Comparison of ENCODE assay signal across 18 cellular contexts in the genomic region with DNA sequence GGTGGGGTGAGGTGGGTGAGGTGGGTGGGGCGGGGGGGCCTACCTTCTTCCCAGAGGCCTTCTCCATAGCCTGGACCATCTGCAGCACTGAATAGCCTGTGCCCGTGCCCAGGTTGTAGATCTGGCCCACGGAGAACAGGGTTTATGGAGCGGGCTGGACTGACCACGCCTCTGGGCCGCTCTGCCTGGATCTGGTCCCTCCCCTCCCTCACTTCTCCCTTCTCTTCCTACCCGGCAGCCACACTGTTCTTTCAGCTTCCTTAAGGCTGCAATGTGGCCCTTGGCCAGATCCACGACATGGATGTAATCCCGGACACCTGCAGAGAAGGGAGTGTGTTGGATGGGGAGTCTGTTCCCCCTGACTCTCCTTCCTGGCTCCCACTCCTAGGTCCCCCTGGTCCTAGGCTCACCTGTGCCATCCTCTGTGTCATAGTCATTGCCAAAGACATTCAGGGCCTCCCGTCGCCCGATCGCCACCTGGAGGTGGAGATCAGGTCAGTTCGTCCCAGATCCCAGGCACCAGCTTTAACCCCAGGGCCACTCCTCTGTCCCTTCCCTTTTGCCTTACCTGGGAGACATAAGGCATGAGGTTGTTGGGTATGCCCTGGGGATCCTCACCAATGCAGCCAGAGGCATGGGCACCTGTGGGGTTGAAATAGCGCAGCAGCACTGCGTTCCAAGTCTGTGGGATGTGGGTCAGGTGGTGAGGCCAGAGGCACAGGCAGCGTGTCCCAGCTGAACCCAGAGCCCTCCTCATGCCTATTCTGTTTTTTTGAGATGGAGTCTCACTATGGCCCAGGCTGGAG. TPM values are rescaled to one million over a fixed set of nuclear protein-coding genes. Genes with fewer than 3 reads are reported as not detected.
DNase-seq lines count a peak whose midpoint lies in the region; ATAC-seq, FAIRE-seq and TF ChIP-seq lines count a peak whose summit lies in the region.
"Had no signal": no experiment of that assay in that cellular context is flagged by ENCODE, and none has a peak within 500 bp of the region (broad histone marks: within the 10 kb centered on the region; RNA-seq: fewer than 3 reads in every experiment).

No MANE protein-coding gene starts in this region.

- no peak overlapping the region for H3K9ac ChIP-seq in H1 (replicated peaks in 1 of 4; ENCODE audit: extremely low read depth in 1 of 4, low read depth in 3 of 4, low read length in 3 of 4)

- no peak overlapping the region for H2BK12ac ChIP-seq in H1 (ENCODE audit: low read depth, low read length)

- no peak overlapping the region for H3K14ac ChIP-seq in H1 (ENCODE audit: insufficient read length)

- no peak overlapping the region for H4K5ac ChIP-seq in H1 (ENCODE audit: insufficient read length, low read depth, low read length)

- 89% methylated on average over 16 of the region's 17 CpGs; no CpG with 5 or more reads in 1 of the 2 experiments for WGBS in H1 (ENCODE audit: extremely low coverage in 1 of 2, insufficient coverage in 1 of 2, insufficient read length in 1 of 2, insufficient replicate concordance in 2 of 2, low coverage in 1 of 2, low lambda C conversion rate in 2 of 2, missing lambda C conversion rate in 1 of 2), 2 experiments

- no peak overlapping the region for H4K8ac ChIP-seq in H1 (ENCODE audit: extremely low read depth, insufficient read depth, low read length)

- CTCF ChIA-PET in H1 (lab: Charles Lee; ENCODE audit: partially characterized antibody): interaction anchor here (0.5 to 5.1 kb wide), 13 partner anchors 9 to 595 kb away, joined by 3 to 37 read pairs (median 3); a partner anchor contains a TSS

- H4K91ac ChIP-seq in H1 (replicated peaks; ENCODE audit: insufficient read length, low read length): no peak overlapping the region

- no peak overlapping the region for H2BK5ac ChIP-seq in H1 (ENCODE audit: low read depth, low read length)

- H3K27me3 ChIP-seq in GM06990 (replicated peaks; ENCODE audit: control insufficient read depth, insufficient read depth, low read length): no peaks in the 10 kb centered on the region
- H3K27me3 ChIP-seq in H1 (replicated peaks in 1 of 4; ENCODE audit: control insufficient read depth in 3 of 4, extremely low read depth in 1 of 4, insufficient read depth in 3 of 4, low read length in 3 of 4): no peaks in the 10 kb centered on the region; a peak in 1 of 7 replicates
- H3K27me3 ChIP-seq: testis had no signal

- H3K36me3 ChIP-seq in GM06990 (ENCODE audit: control insufficient read depth, insufficient read depth, low read length) (peaks cover 23% of the 10 kb centered on the region), H1 (ENCODE audit: control insufficient read depth in 2 of 4, insufficient read depth in 4 of 4, low read length in 3 of 4) (peaks cover 6 to 31% (median 22%) of the 10 kb centered on the region in 4 experiments; a peak in 6 of 8 replicates)

- no peak for TF ChIP-seq POLR2A in H1 (IDR thresholded peaks at IDR 0.05; ENCODE audit: control extremely low read depth in 1 of 2, low read depth in 2 of 2, low read length in 2 of 2)

- no peak overlapping the region for H3K4me2 ChIP-seq in H1 (ENCODE audit: insufficient read depth in 1 of 2, low read depth in 2 of 2, low read length in 2 of 2)

- H2AFZ ChIP-seq in H1 (ENCODE audit: low read length): no peak overlapping the region

- H2BK20ac ChIP-seq in H1 (ENCODE audit: low read length): no peak overlapping the region

- peaks cover 29% of the 10 kb centered on the region for H3K4me1 Mint-ChIP-seq in T-helper 17 cell

- no peak overlapping the region for H2BK120ac ChIP-seq in H1 (replicated peaks; ENCODE audit: low read depth, low read length)

- no peak overlapping the region for H3K27ac ChIP-seq in H1 (ENCODE audit: low read depth, low read length)
- H3K27ac ChIP-seq: testis had no signal

- H3K36me3 Mint-ChIP-seq in T-helper 17 cell (ENCODE audit: low read depth): no peaks in the 10 kb centered on the region

- H2AK5ac ChIP-seq in H1 (ENCODE audit: low read depth, low read length): no peak overlapping the region

- H3K27me3 Mint-ChIP-seq in T-helper 17 cell: no peaks in the 10 kb centered on the region
- H3K27me3 Mint-ChIP-seq: activated naive CD8-positive, alpha-beta T cell treated with anti-CD3 and anti-CD28 coated beads for 36 hours; B cell had no signal

- peaks cover 10% of the 10 kb centered on the region; the same call in 1 of the 2 replicates for H3K79me1 ChIP-seq in H1 (ENCODE audit: low read depth, low read length)

- no peak overlapping the region for H3K4me3 ChIP-seq in GM06990 (replicated peaks; ENCODE audit: low read depth, low read length)
- H3K4me3 ChIP-seq in H1 (ENCODE audit: extremely low read depth in 1 of 4, insufficient read depth in 2 of 4, low read depth in 3 of 4, low read length in 4 of 4): no peak overlapping the region
- H3K4me3 ChIP-seq: testis had no signal

- peaks cover 4 to 17% of the 10 kb centered on the region in 2 experiments; a peak in 3 of 4 replicates for H3K79me2 ChIP-seq in H1 (ENCODE audit: control insufficient read depth in 1 of 2, insufficient read depth in 2 of 2, low read length in 2 of 2)

- DNase-seq in GM06990 (ENCODE audit: extremely low read depth, insufficient read length) (no peak), T-helper 17 cell (no peak), H1 (ENCODE audit: low read depth in 1 of 2, low spot score in 2 of 2) (no peak), posterior vena cava (ENCODE audit: low spot score) (peak; percentile 60), NCI-H1105 (lab: John Stamatoyannopoulos, UW) (no peak)
- DNase-seq: activated naive CD8-positive, alpha-beta T cell treated with anti-CD3 and anti-CD28 coated beads for 36 hours; cerebellar nuclear complex; glutamatergic neuron; NCI-H1048; NCI-H524; OCI-M1; testis had no signal

- no peak overlapping the region for H3K18ac ChIP-seq in H1 (ENCODE audit: extremely low read depth, low read length)

- TF ChIP-seq CTCF in GM06990 (IDR thresholded peaks at IDR 0.05; ENCODE audit: insufficient read depth, low read length, poor library complexity, severe bottlenecking) (peak; percentile 10), H1 (IDR thresholded peaks at IDR 0.05; ENCODE audit: control extremely low read depth in 1 of 3, insufficient read depth in 1 of 3, low read depth in 1 of 3, low read length in 3 of 3) (peak in 2 of 3 experiments; percentile 43 to 48; a peak in 3 of 4 replicates)

- POLR2A ChIA-PET in H1 (lab: Charles Lee; ENCODE audit: partially characterized antibody): interaction anchor here (0.8 to 16.2 kb wide), 7 partner anchors 7 to 315 kb away, joined by 3 to 192 read pairs (median 3); a partner anchor contains a TSS

- H3K27ac Mint-ChIP-seq in T-helper 17 cell: peak overlapping the region; percentile 45
- H3K27ac Mint-ChIP-seq: activated naive CD8-positive, alpha-beta T cell treated with anti-CD3 and anti-CD28 coated beads for 36 hours; B cell had no signal

- H3K4me1 ChIP-seq in H1 (replicated peaks in 1 of 4; ENCODE audit: control insufficient read depth in 3 of 4, insufficient read depth in 4 of 4, low read length in 3 of 4): peaks cover 0 to 21% (median 16%) of the 10 kb centered on the region in 4 experiments; a peak in 6 of 7 replicates

- H4K20me1 ChIP-seq in H1 (replicated peaks in 1 of 2; ENCODE audit: control insufficient read depth in 1 of 2, insufficient read depth in 2 of 2, low read length in 2 of 2): peaks cover 7 to 11% of the 10 kb centered on the region in 2 experiments

- H2BK15ac ChIP-seq in H1 (ENCODE audit: low read length): no peak overlapping the region

- H3K4ac ChIP-seq in H1 (replicated peaks; ENCODE audit: insufficient read length, low read depth, low read length): no peak overlapping the region

- ATAC-seq in T-helper 17 cell: no peak
- ATAC-seq in HG03469 (IDR thresholded peaks at IDR 0.05; ENCODE audit: unreplicated experiment): no peak
- ATAC-seq in HG02938 (IDR thresholded peaks at IDR 0.05; ENCODE audit: unreplicated experiment): no peak
- no peak for ATAC-seq in HG03025 (IDR thresholded peaks at IDR 0.05; ENCODE audit: low FRiP score, unreplicated experiment)
- ATAC-seq: SK-N-SH treated with all-trans-retinoic acid at 6 μM for 48 hours had no signal

- H3K23ac ChIP-seq in H1 (ENCODE audit: insufficient read length): no peak overlapping the region

- FAIRE-seq in H1 (lab: Jason Lieb, UNC): no peak
- FAIRE-seq: kidney had no signal

- peaks cover 20% of the 10 kb centered on the region for H3K23me2 ChIP-seq in H1 (ENCODE audit: low read depth, low read length)

- TF ChIP-seq EP300 in H1 (IDR thresholded peaks at IDR 0.05; ENCODE audit: borderline replicate concordance in 1 of 2, low read depth in 2 of 2, low read length in 2 of 2): no peak

- H3K9me3 ChIP-seq in T-helper 17 cell (ENCODE audit: control insufficient read depth, low read length, poor library complexity, severe bottlenecking) (no peaks in the 10 kb centered on the region), H1 (ENCODE audit: insufficient read depth in 2 of 2, low read depth in 1 of 2, low read length in 1 of 2) (no peaks in the 10 kb centered on the region)
- H3K9me3 ChIP-seq: testis had no signal

- peak in 1 of 2 experiments; percentile 38; a peak in 3 of 4 replicates for TF ChIP-seq RAD21 in H1 (IDR thresholded peaks at IDR 0.05 in 1 of 2, conservative IDR thresholded peaks at IDR 0.05 in 1 of 2; ENCODE audit: low read depth in 2 of 2, low read length in 2 of 2)

- intact Hi-C loops in posterior vena cava (cut with DNase I): no loop called here

- no peak overlapping the region for H3K56ac ChIP-seq in H1 (replicated peaks; ENCODE audit: insufficient read length, low read depth, low read length)

- no peak overlapping the region for H3K4me3 Mint-ChIP-seq in T-helper 17 cell
- H3K4me3 Mint-ChIP-seq: activated naive CD8-positive, alpha-beta T cell treated with anti-CD3 and anti-CD28 coated beads for 36 hours; B cell had no signal

RNA-seq across cellular contexts. Expression of a gene that starts 3.9 kb away (rescaled TPM):
- 1 to 10 TPM; 9.1 to 9.5 TPM for total RNA-seq in T-helper 17 cell
- total RNA-seq in H1 (2021; fragmentation: NEBNext Ultra II Directional; extraction: Animal tissue kit (Norgen Biotek cat#: 25700)): 26.0 and 29.9 TPM in 2 replicates
- 33.9 and 36.1 TPM in 2 replicates for polyA plus RNA-seq in H1 (2011; rRNA removed)
- 44.1 TPM for polyA plus RNA-seq in H1 (2011; cell fraction: cytosol; rRNA removed)
- polyA plus RNA-seq in H1 (2011; cell fraction: nucleus; rRNA removed): 49.2 TPM
- 19.7 to 30.9 TPM (median 30.0 TPM) in 4 replicates for polyA plus RNA-seq in H1 (2012, experiment 1 of 2)
- polyA plus RNA-seq in H1 (2012, experiment 2 of 2): 31.2 TPM
- 34.2 TPM for polyA plus RNA-seq in H1 (2013, experiment 1 of 2)
- 33.2 TPM for polyA plus RNA-seq in H1 (2013, experiment 2 of 2)
- 12.4 and 16.0 TPM in 2 replicates for polyA minus RNA-seq in H1 (2011; rRNA and poly(A)+ RNA removed)
- 6.8 TPM for polyA minus RNA-seq in H1 (2011; cell fraction: cytosol; rRNA and poly(A)+ RNA removed)
- 15.4 TPM for polyA minus RNA-seq in H1 (2011; cell fraction: nucleus; rRNA and poly(A)+ RNA removed)
- 10 to 100 TPM; 15.2 to 18.4 TPM for total RNA-seq in posterior vena cava

RNA-seq across cellular contexts. Expression of a gene that starts 5.7 kb away (rescaled TPM):
- total RNA-seq in T-helper 17 cell: 10 to 100 TPM; 52.1 to 57.1 TPM
- 138 and 152 TPM in 2 replicates for total RNA-seq in H1 (2021; fragmentation: NEBNext Ultra II Directional; extraction: Animal tissue kit (Norgen Biotek cat#: 25700))
- polyA plus RNA-seq in H1 (2011; rRNA removed): 211 and 231 TPM in 2 replicates
- polyA plus RNA-seq in H1 (2011; cell fraction: cytosol; rRNA removed): 199 TPM
- 248 TPM for polyA plus RNA-seq in H1 (2011; cell fraction: nucleus; rRNA removed)
- polyA plus RNA-seq in H1 (2012, experiment 1 of 2): 137 to 167 TPM (median 164 TPM) in 4 replicates
- polyA plus RNA-seq in H1 (2012, experiment 2 of 2): 182 TPM
- polyA plus RNA-seq in H1 (2013, experiment 1 of 2): 108 TPM
- polyA plus RNA-seq in H1 (2013, experiment 2 of 2): 112 TPM
- polyA minus RNA-seq in H1 (2011; rRNA and poly(A)+ RNA removed): 85.0 and 94.2 TPM in 2 replicates
- 102 TPM for polyA minus RNA-seq in H1 (2011; cell fraction: cytosol; rRNA and poly(A)+ RNA removed)
- polyA minus RNA-seq in H1 (2011; cell fraction: nucleus; rRNA and poly(A)+ RNA removed): 48.5 TPM
- 10 to 100 TPM; 21.1 to 21.8 TPM for total RNA-seq in posterior vena cava

RNA-seq across cellular contexts. Expression of a gene that starts 18.5 kb away (rescaled TPM):
- total RNA-seq in T-helper 17 cell: 10 to 100 TPM; 67.8 to 80.6 TPM
- 65.0 and 68.8 TPM in 2 replicates for total RNA-seq in H1 (2021; fragmentation: NEBNext Ultra II Directional; extraction: Animal tissue kit (Norgen Biotek cat#: 25700))
- 50.4 and 67.4 TPM in 2 replicates for polyA plus RNA-seq in H1 (2011; rRNA removed)
- 74.7 TPM for polyA plus RNA-seq in H1 (2011; cell fraction: cytosol; rRNA removed)
- 24.3 TPM for polyA plus RNA-seq in H1 (2011; cell fraction: nucleus; rRNA removed)
- 58.6 to 81.9 TPM (median 63.5 TPM) in 4 replicates for polyA plus RNA-seq in H1 (2012, experiment 1 of 2)
- 36.7 TPM for polyA plus RNA-seq in H1 (2012, experiment 2 of 2)
- 29.8 TPM for polyA plus RNA-seq in H1 (2013, experiment 1 of 2)
- polyA plus RNA-seq in H1 (2013, experiment 2 of 2): 29.8 TPM
- 18.5 and 21.2 TPM in 2 replicates for polyA minus RNA-seq in H1 (2011; rRNA and poly(A)+ RNA removed)
- 20.4 TPM for polyA minus RNA-seq in H1 (2011; cell fraction: cytosol; rRNA and poly(A)+ RNA removed)
- polyA minus RNA-seq in H1 (2011; cell fraction: nucleus; rRNA and poly(A)+ RNA removed): 16.2 TPM
- 10 to 100 TPM; 35.6 to 40.4 TPM for total RNA-seq in posterior vena cava

RNA-seq across cellular contexts. Expression of a gene that starts 28.6 kb away (rescaled TPM):
- total RNA-seq in T-helper 17 cell (10 to 100 TPM; 13.4 to 16.8 TPM), posterior vena cava (10 to 100 TPM; 23.1 to 27.4 TPM)
- total RNA-seq in H1 (2021; fragmentation: NEBNext Ultra II Directional; extraction: Animal tissue kit (Norgen Biotek cat#: 25700)): 13.7 and 15.6 TPM in 2 replicates
- polyA plus RNA-seq in H1 (2011; rRNA removed): 19.5 and 24.3 TPM in 2 replicates
- polyA plus RNA-seq in H1 (2011; cell fraction: cytosol; rRNA removed): 29.3 TPM
- 24.5 TPM for polyA plus RNA-seq in H1 (2011; cell fraction: nucleus; rRNA removed)
- 13.8 to 24.3 TPM (median 19.2 TPM) in 4 replicates for polyA plus RNA-seq in H1 (2012, experiment 1 of 2)
- polyA plus RNA-seq in H1 (2012, experiment 2 of 2): 14.1 TPM
- 11.2 TPM for polyA plus RNA-seq in H1 (2013, experiment 1 of 2)
- polyA plus RNA-seq in H1 (2013, experiment 2 of 2): 9.9 TPM
- 15.8 and 24.2 TPM in 2 replicates for polyA minus RNA-seq in H1 (2011; rRNA and poly(A)+ RNA removed)
- polyA minus RNA-seq in H1 (2011; cell fraction: cytosol; rRNA and poly(A)+ RNA removed): 10.4 TPM
- 11.8 TPM for polyA minus RNA-seq in H1 (2011; cell fraction: nucleus; rRNA and poly(A)+ RNA removed)

RNA-seq across cellular contexts. Expression of a gene that starts 53.4 kb away (rescaled TPM):
- total RNA-seq in T-helper 17 cell (10 to 100 TPM; 34.7 to 39.7 TPM), posterior vena cava (10 to 100 TPM; 34.4 to 34.8 TPM)
- 56.9 and 61.1 TPM in 2 replicates for total RNA-seq in H1 (2021; fragmentation: NEBNext Ultra II Directional; extraction: Animal tissue kit (Norgen Biotek cat#: 25700))
- 12.3 and 15.7 TPM in 2 replicates for polyA plus RNA-seq in H1 (2011; rRNA removed)
- 17.2 TPM for polyA plus RNA-seq in H1 (2011; cell fraction: cytosol; rRNA removed)
- 18.4 TPM for polyA plus RNA-seq in H1 (2011; cell fraction: nucleus; rRNA removed)
- 30.4 to 40.8 TPM (median 33.7 TPM) in 4 replicates for polyA plus RNA-seq in H1 (2012, experiment 1 of 2)
- 10.1 TPM for polyA plus RNA-seq in H1 (2012, experiment 2 of 2)
- polyA plus RNA-seq in H1 (2013, experiment 1 of 2): 37.0 TPM
- 37.5 TPM for polyA plus RNA-seq in H1 (2013, experiment 2 of 2)
- polyA minus RNA-seq in H1 (2011; rRNA and poly(A)+ RNA removed): 22.7 and 25.6 TPM in 2 replicates
- 22.4 TPM for polyA minus RNA-seq in H1 (2011; cell fraction: cytosol; rRNA and poly(A)+ RNA removed)
- polyA minus RNA-seq in H1 (2011; cell fraction: nucleus; rRNA and poly(A)+ RNA removed): 18.6 TPM
